1 cellular context compared by ENCODE assay signal in the genomic region with DNA sequence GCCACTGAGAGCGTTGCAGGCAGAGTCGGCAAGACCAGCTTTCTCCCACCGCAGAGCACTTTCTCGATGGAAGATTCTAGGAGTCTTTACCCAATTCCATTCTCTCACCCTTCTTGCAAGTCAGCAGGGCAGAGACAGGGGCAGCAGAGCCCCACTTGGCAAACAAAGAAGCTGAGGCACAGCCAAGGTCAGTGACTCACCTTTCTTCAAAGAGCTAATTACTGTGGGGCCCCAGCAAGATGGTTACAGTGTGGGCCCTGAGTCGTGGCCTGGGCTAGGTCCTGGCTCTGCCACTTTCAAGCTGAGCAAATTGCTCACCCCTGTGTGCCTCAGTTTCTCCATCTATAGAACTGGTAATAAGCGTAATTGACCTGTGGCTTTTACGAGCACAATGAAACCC.
TF ChIP-seq lines count a peak whose summit lies in the region.

No MANE protein-coding gene starts in this region.

TF ChIP-seq in HCT116, 20 proteins besides CTCF, POLR2A, EP300 and RAD21:
- TF ChIP-seq, protein P1, sequence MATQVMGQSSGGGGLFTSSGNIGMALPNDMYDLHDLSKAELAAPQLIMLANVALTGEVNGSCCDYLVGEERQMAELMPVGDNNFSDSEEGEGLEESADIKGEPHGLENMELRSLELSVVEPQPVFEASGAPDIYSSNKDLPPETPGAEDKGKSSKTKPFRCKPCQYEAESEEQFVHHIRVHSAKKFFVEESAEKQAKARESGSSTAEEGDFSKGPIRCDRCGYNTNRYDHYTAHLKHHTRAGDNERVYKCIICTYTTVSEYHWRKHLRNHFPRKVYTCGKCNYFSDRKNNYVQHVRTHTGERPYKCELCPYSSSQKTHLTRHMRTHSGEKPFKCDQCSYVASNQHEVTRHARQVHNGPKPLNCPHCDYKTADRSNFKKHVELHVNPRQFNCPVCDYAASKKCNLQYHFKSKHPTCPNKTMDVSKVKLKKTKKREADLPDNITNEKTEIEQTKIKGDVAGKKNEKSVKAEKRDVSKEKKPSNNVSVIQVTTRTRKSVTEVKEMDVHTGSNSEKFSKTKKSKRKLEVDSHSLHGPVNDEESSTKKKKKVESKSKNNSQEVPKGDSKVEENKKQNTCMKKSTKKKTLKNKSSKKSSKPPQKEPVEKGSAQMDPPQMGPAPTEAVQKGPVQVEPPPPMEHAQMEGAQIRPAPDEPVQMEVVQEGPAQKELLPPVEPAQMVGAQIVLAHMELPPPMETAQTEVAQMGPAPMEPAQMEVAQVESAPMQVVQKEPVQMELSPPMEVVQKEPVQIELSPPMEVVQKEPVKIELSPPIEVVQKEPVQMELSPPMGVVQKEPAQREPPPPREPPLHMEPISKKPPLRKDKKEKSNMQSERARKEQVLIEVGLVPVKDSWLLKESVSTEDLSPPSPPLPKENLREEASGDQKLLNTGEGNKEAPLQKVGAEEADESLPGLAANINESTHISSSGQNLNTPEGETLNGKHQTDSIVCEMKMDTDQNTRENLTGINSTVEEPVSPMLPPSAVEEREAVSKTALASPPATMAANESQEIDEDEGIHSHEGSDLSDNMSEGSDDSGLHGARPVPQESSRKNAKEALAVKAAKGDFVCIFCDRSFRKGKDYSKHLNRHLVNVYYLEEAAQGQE (IDR thresholded peaks at IDR 0.05; ENCODE audit: low read depth): no peak
- no peak for TF ChIP-seq SIN3A (IDR thresholded peaks at IDR 0.05; ENCODE audit: low read depth)
- TF ChIP-seq ZFX (IDR thresholded peaks at IDR 0.05): no peak
- peak; percentile 48 for TF ChIP-seq TCF7L2 (IDR thresholded peaks at IDR 0.05; ENCODE audit: borderline replicate concordance, extremely low read depth, insufficient read depth, insufficient read length)
